19 cellular contexts compared by ENCODE assay signal in the genomic region with DNA sequence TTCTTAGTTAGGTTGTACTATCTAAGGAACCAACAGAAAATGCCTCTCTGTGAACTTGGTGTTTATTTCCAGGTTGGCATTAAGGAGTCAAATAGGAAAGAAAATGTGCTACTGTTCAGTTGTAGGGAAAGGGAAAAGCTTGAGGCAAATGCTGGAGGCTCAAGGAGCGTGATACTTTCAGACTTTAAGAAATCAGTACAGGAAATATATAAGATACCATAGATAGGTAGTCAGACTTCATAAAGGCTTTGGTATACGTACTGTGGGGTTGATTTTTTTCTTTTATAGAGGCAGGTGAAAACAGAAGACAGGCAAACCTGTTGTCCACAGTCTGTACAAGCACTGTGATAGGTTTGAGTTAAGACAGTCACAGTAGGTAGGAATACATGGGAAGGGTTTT. TPM values are rescaled to one million over a fixed set of nuclear protein-coding genes. Genes with fewer than 3 reads are reported as not detected.
DNase-seq lines count a peak whose midpoint lies in the region; ATAC-seq and TF ChIP-seq lines count a peak whose summit lies in the region.
"Had no signal": no experiment of that assay in that cellular context is flagged by ENCODE, and none has a peak within 500 bp of the region (broad histone marks: within the 10 kb centered on the region; RNA-seq: fewer than 3 reads in every experiment).

No MANE protein-coding gene starts in this region.

- CTCF ChIA-PET in activated CD4-positive, alpha-beta T cell treated with anti-CD3 and anti-CD28 coated beads, Interleukin-2, amount 10 ng/mL, durations not matched to agents 7 days and 5 days (lab: Charles Lee): interaction anchor here (0.5 kb wide), 1 partner anchor 38 kb away, joined by 3 read pairs; no protein-coding TSS in a partner anchor
- CTCF ChIA-PET in Panc1 (lab: Charles Lee): interaction anchor here (0.6 kb wide), 1 partner anchor 175 kb away, joined by 6 read pairs; no protein-coding TSS in a partner anchor

- TSS peak; percentile 8 for BruUV-seq in Panc1 (replicated peaks; lab: Mats Ljungman, UMichigan)

- POLR2A ChIA-PET in activated CD4-positive, alpha-beta T cell treated with anti-CD3 and anti-CD28 coated beads, Interleukin-2, amount 10 ng/mL, durations not matched to agents 7 days and 5 days (lab: Charles Lee): no interaction called here
- POLR2A ChIA-PET in Panc1 (lab: Charles Lee): interaction anchor here (0.6 kb wide), 1 partner anchor 164 kb away, joined by 10 read pairs; no protein-coding TSS in a partner anchor

- no peaks in the 10 kb centered on the region for H3K27me3 Mint-ChIP-seq in activated CD4-positive, alpha-beta T cell treated with anti-CD3 and anti-CD28 coated beads, Interleukin-2, amount 10 ng/mL, durations not matched to agents 24 days and 14 days
- no peaks in the 10 kb centered on the region for H3K27me3 Mint-ChIP-seq in activated CD4-positive, alpha-beta T cell treated with anti-CD3 and anti-CD28 coated beads, Interleukin-2, amount 10 ng/mL, durations not matched to agents 7 days and 5 days

- ATAC-seq in Panc1: no peak
- ATAC-seq: mucosa of descending colon, pancreas, SK-N-SH treated with all-trans-retinoic acid at 6 μM for 48 hours had no signal

- no peaks in the 10 kb centered on the region for H3K4me1 ChIP-seq in Panc1 (ENCODE audit: control insufficient read depth, insufficient read depth, low read length)
- H3K4me1 ChIP-seq: pancreas had no signal

- H3K9me3 Mint-ChIP-seq in activated CD4-positive, alpha-beta T cell treated with anti-CD3 and anti-CD28 coated beads, Interleukin-2, amount 10 ng/mL, durations not matched to agents 24 days and 14 days: no peaks in the 10 kb centered on the region
- no peaks in the 10 kb centered on the region for H3K9me3 Mint-ChIP-seq in activated CD4-positive, alpha-beta T cell treated with anti-CD3 and anti-CD28 coated beads, Interleukin-2, amount 10 ng/mL, durations not matched to agents 7 days and 5 days

- no peaks in the 10 kb centered on the region for H3K27me3 ChIP-seq in Panc1 (ENCODE audit: control insufficient read depth, insufficient read depth, low read length)
- H3K27me3 ChIP-seq: hepatocyte, pancreas, transverse colon had no signal

- no peaks in the 10 kb centered on the region for H3K9me3 ChIP-seq in Panc1 (ENCODE audit: control insufficient read depth, insufficient read depth, low read depth, low read length)
- H3K9me3 ChIP-seq: mucosa of descending colon, pancreas, transverse colon had no signal

- H3K4me3 Mint-ChIP-seq in activated CD4-positive, alpha-beta T cell treated with anti-CD3 and anti-CD28 coated beads, Interleukin-2, amount 10 ng/mL, durations not matched to agents 24 days and 14 days: no peak overlapping the region
- H3K4me3 Mint-ChIP-seq in activated CD4-positive, alpha-beta T cell treated with anti-CD3 and anti-CD28 coated beads, Interleukin-2, amount 10 ng/mL, durations not matched to agents 7 days and 5 days: no peak overlapping the region
- H3K4me3 Mint-ChIP-seq: CD14-positive monocyte had no signal

- intact Hi-C loops in activated CD4-positive, alpha-beta T cell treated with anti-CD3 and anti-CD28 coated beads, Interleukin-2, amount 10 ng/mL, durations not matched to agents 24 days and 14 days (cut with micrococcal nuclease): no loop called here
- intact Hi-C loops in Panc1 (cut with micrococcal nuclease; ENCODE audit: unreplicated experiment): no loop called here

- no peak overlapping the region for H3K27ac ChIP-seq in Panc1 (ENCODE audit: low read length)
- H3K27ac ChIP-seq in epithelial cell of prostate: peak overlapping the region; percentile 52
- H3K27ac ChIP-seq: hepatocyte, pancreas, skin epidermis, transverse colon had no signal

- TF ChIP-seq CTCF in Panc1 (IDR thresholded peaks at IDR 0.05) (no peak), GM13976 (IDR thresholded peaks at IDR 0.05; ENCODE audit: borderline replicate concordance, control extremely low read depth, extremely low read depth, insufficient read depth, missing control alignments) (no peak)

- H3K4me1 Mint-ChIP-seq in activated CD4-positive, alpha-beta T cell treated with anti-CD3 and anti-CD28 coated beads, Interleukin-2, amount 10 ng/mL, durations not matched to agents 24 days and 14 days: peaks cover 17% of the 10 kb centered on the region
- peaks cover 4% of the 10 kb centered on the region for H3K4me1 Mint-ChIP-seq in activated CD4-positive, alpha-beta T cell treated with anti-CD3 and anti-CD28 coated beads, Interleukin-2, amount 10 ng/mL, durations not matched to agents 7 days and 5 days

- H3K36me3 Mint-ChIP-seq in activated CD4-positive, alpha-beta T cell treated with anti-CD3 and anti-CD28 coated beads, Interleukin-2, amount 10 ng/mL, durations not matched to agents 24 days and 14 days (ENCODE audit: low read depth): peaks cover 49% of the 10 kb centered on the region
- H3K36me3 Mint-ChIP-seq in activated CD4-positive, alpha-beta T cell treated with anti-CD3 and anti-CD28 coated beads, Interleukin-2, amount 10 ng/mL, durations not matched to agents 7 days and 5 days (ENCODE audit: low read depth): peaks cover 51% of the 10 kb centered on the region

- in situ Hi-C loops in Panc1 (cut with HindIII; ENCODE audit: low pct_unique_long_range_greater_than_20kb, low sequenced_read_pairs) (no loop called here), GM13976 (cut with MboI; ENCODE audit: low sequenced_read_pairs, unreplicated experiment) (no loop called here)

- H3K27ac Mint-ChIP-seq in activated CD4-positive, alpha-beta T cell treated with anti-CD3 and anti-CD28 coated beads, Interleukin-2, amount 10 ng/mL, durations not matched to agents 24 days and 14 days: peak overlapping the region; percentile 35
- no peak overlapping the region for H3K27ac Mint-ChIP-seq in activated CD4-positive, alpha-beta T cell treated with anti-CD3 and anti-CD28 coated beads, Interleukin-2, amount 10 ng/mL, durations not matched to agents 7 days and 5 days

- H3K36me3 ChIP-seq in Panc1 (ENCODE audit: control insufficient read depth, insufficient read depth, low read length): peaks cover 11% of the 10 kb centered on the region

- no peak for DNase-seq in activated CD4-positive, alpha-beta T cell treated with anti-CD3 and anti-CD28 coated beads, Interleukin-2, amount 10 ng/mL, durations not matched to agents 24 days and 14 days
- DNase-seq in activated CD4-positive, alpha-beta T cell treated with anti-CD3 and anti-CD28 coated beads, Interleukin-2, amount 10 ng/mL, durations not matched to agents 7 days and 5 days: no peak
- no peak for DNase-seq in Panc1 (ENCODE audit: low read depth, low spot score)
- DNase-seq in epithelial cell of prostate (ENCODE audit: low read depth, low spot score): no peak
- peak; percentile 14 for DNase-seq in renal cortical epithelial cell (ENCODE audit: low read depth)
- no peak for DNase-seq in NK-92 treated with Interleukin-12 subunit alpha and Interleukin-12 subunit beta, amount 100 ng/mL, for 24 hours (lab: John Stamatoyannopoulos, UW)
- no peak for DNase-seq in GM13976 (ENCODE audit: low spot score)
- no peak for DNase-seq in T-helper 9 cell
- DNase-seq: 8988T; activated effector memory CD4-positive, alpha-beta T cell treated with Interleukin-2 at 50 U/mL for 16 hours; mucosa of descending colon; NCI-H2107; NCI-H526 treated with DMSO at 0.1 percent for 48 hours; pancreas; transverse colon had no signal

- H3K4me3 ChIP-seq in Panc1 (ENCODE audit: low read depth in 2 of 2, low read length in 2 of 2): no peak overlapping the region
- H3K4me3 ChIP-seq: hepatocyte, mucosa of descending colon, pancreas, skin epidermis, transverse colon had no signal

RNA-seq across cellular contexts. Expression of a gene that starts 30.8 kb away (rescaled TPM):
- total RNA-seq in activated CD4-positive, alpha-beta T cell treated with anti-CD3 and anti-CD28 coated beads, Interleukin-2, amount 10 ng/mL, durations not matched to agents 24 days and 14 days: 61.1 and 68.0 TPM in 2 replicates
- 10 to 100 TPM; 78.7 to 79.2 TPM for total RNA-seq in activated CD4-positive, alpha-beta T cell treated with anti-CD3 and anti-CD28 coated beads, Interleukin-2, amount 10 ng/mL, durations not matched to agents 7 days and 5 days
- total RNA-seq in Panc1 (2021; ENCODE audit: unreplicated experiment) (46.8 TPM), renal cortical epithelial cell (15.5 and 168 TPM in 2 replicates)
- 34.5 TPM for polyA plus RNA-seq in Panc1 (2012; ENCODE audit: insufficient read length)
